8 cellular contexts compared by ENCODE assay signal in genomic region chr15:85331666-85332261, GRCh38.
DNase-seq lines count a peak whose midpoint lies in the region; ATAC-seq and TF ChIP-seq lines count a peak whose summit lies in the region.

No MANE protein-coding gene starts in this region.

- peaks cover 42% of the 10 kb centered on the region for H3K4me1 ChIP-seq in OCI-LY3 (ENCODE audit: low read length)

- TF ChIP-seq CTCF in OCI-LY3 (IDR thresholded peaks at IDR 0.05; ENCODE audit: low read depth, low read length), result no peak

- peak overlapping the region; percentile 70 for H3K4me2 ChIP-seq in OCI-LY3 (ENCODE audit: low read length)

- H3K27me3 ChIP-seq in OCI-LY3 (ENCODE audit: low read depth, low read length), result peaks cover 13% of the 10 kb centered on the region

- peak; percentile 9 for DNase-seq in fibroblast of gingiva (ENCODE audit: low read depth)
- DNase-seq in HuH-7 (ENCODE audit: low spot score), result no peak
- DNase-seq in stimulated activated CD4-positive, alpha-beta T cell treated with anti-CD3 and anti-CD28 coated beads, Interleukin-12 subunit alpha, Interleukin-12 subunit beta, amount 100 ng/mL, for 4 hours, result no peak

- peak overlapping the region; percentile 86 for H3K27ac ChIP-seq in OCI-LY3 (ENCODE audit: low read length)
- H3K27ac ChIP-seq in skin epidermis, result peak overlapping the region in 18 of 21 experiments; percentile 2 to 91 (median 73)

- H3K9ac ChIP-seq in OCI-LY3 (ENCODE audit: low read length), result peak overlapping the region; percentile 21; the same call in 1 of the 2 replicates

- peaks cover 2% of the 10 kb centered on the region for H3K36me3 ChIP-seq in OCI-LY3 (replicated peaks; ENCODE audit: low read depth, low read length)

- no peaks in the 10 kb centered on the region for H3K79me2 ChIP-seq in OCI-LY3 (ENCODE audit: low read length)

- no peaks in the 10 kb centered on the region for H4K20me1 ChIP-seq in OCI-LY3 (ENCODE audit: insufficient read depth, low read length)

- ATAC-seq in GM18907 (IDR thresholded peaks at IDR 0.05; ENCODE audit: unreplicated experiment) (peak; percentile 0), HG03442 (IDR thresholded peaks at IDR 0.05; ENCODE audit: unreplicated experiment) (no peak)
- ATAC-seq in activated CD4-positive, CD25-positive, alpha-beta regulatory T cell treated with anti-CD3 and anti-CD28 coated beads, Interleukin-2, amount 50 U/mL, for 24 hours, result no peak

- H3K9me3 ChIP-seq in OCI-LY3 (ENCODE audit: insufficient read depth, low read length), result peaks cover 7% of the 10 kb centered on the region; the same call in 1 of the 2 replicates

- 0 out of 2 replicates have a peak overlapping the region, but pooled peaks have one; percentile 19 for H2AFZ ChIP-seq in OCI-LY3 (ENCODE audit: low read depth, low read length)

- H3K4me3 ChIP-seq in OCI-LY3 (ENCODE audit: low read length) (peak overlapping the region; percentile 70), skin epidermis (no peak overlapping the region)
